1 cellular context compared by ENCODE assay signal in the genomic region with DNA sequence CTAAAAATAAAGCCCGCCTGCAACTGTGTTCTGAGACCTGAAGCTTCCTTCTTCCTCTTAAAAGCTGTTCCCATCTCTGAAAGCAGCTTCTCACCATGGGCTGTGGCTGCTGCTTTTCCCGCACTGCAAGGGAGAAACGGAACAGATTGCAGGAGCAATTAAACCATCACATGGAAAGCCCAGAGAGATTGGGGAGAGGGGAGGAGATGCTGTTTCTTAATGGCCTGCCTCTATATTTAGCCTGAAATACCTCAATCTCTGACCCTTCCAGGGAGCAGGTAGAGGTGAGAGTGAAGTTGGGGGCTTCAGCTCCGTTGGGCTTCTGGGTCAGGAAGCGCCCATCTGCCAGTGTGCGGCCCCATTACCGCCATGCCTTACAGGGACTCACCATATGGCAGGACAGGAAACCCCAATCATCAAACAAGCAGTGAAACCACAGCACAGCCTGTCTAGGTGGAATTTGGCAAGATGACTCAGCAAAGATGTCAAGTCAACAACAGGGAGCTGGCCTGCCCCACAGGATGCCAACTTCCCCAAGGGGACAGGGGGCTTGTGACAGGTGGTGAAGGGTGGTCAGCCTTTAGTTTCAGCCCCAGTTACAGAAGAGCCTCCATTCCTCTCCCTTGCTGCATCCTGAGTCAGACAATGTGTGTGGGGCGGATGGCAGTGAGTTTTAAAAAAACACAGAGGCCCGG.
TF ChIP-seq lines count a peak whose summit lies in the region.

No MANE protein-coding gene starts in this region.

TF ChIP-seq in K562, 482 proteins besides CTCF, POLR2A, EP300 and RAD21 (continued from another document and continues in another):
- TF ChIP-seq, protein P1, sequence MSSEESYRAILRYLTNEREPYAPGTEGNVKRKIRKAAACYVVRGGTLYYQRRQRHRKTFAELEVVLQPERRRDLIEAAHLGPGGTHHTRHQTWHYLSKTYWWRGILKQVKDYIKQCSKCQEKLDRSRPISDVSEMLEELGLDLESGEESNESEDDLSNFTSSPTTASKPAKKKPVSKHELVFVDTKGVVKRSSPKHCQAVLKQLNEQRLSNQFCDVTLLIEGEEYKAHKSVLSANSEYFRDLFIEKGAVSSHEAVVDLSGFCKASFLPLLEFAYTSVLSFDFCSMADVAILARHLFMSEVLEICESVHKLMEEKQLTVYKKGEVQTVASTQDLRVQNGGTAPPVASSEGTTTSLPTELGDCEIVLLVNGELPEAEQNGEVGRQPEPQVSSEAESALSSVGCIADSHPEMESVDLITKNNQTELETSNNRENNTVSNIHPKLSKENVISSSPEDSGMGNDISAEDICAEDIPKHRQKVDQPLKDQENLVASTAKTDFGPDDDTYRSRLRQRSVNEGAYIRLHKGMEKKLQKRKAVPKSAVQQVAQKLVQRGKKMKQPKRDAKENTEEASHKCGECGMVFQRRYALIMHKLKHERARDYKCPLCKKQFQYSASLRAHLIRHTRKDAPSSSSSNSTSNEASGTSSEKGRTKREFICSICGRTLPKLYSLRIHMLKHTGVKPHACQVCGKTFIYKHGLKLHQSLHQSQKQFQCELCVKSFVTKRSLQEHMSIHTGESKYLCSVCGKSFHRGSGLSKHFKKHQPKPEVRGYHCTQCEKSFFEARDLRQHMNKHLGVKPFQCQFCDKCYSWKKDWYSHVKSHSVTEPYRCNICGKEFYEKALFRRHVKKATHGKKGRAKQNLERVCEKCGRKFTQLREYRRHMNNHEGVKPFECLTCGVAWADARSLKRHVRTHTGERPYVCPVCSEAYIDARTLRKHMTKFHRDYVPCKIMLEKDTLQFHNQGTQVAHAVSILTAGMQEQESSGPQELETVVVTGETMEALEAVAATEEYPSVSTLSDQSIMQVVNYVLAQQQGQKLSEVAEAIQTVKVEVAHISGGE (CRISPR knock-in tag; IDR thresholded peaks at IDR 0.05): no peak
- no peak for TF ChIP-seq ZNF766 (CRISPR knock-in tag; conservative IDR thresholded peaks at IDR 0.05)
- no peak for TF ChIP-seq ZNF778 (CRISPR knock-in tag; IDR thresholded peaks at IDR 0.05)
- TF ChIP-seq SMARCA4 (IDR thresholded peaks at IDR 0.05): 0 out of 2 replicates have a peak, but pooled peaks have one; percentile 19
- no peak for TF ChIP-seq ZNF764 (CRISPR knock-in tag; IDR thresholded peaks at IDR 0.05; ENCODE audit: low read depth)
- no peak for TF ChIP-seq PATZ1 (CRISPR knock-in tag; IDR thresholded peaks at IDR 0.05; ENCODE audit: borderline replicate concordance)
- TF ChIP-seq, protein P2, sequence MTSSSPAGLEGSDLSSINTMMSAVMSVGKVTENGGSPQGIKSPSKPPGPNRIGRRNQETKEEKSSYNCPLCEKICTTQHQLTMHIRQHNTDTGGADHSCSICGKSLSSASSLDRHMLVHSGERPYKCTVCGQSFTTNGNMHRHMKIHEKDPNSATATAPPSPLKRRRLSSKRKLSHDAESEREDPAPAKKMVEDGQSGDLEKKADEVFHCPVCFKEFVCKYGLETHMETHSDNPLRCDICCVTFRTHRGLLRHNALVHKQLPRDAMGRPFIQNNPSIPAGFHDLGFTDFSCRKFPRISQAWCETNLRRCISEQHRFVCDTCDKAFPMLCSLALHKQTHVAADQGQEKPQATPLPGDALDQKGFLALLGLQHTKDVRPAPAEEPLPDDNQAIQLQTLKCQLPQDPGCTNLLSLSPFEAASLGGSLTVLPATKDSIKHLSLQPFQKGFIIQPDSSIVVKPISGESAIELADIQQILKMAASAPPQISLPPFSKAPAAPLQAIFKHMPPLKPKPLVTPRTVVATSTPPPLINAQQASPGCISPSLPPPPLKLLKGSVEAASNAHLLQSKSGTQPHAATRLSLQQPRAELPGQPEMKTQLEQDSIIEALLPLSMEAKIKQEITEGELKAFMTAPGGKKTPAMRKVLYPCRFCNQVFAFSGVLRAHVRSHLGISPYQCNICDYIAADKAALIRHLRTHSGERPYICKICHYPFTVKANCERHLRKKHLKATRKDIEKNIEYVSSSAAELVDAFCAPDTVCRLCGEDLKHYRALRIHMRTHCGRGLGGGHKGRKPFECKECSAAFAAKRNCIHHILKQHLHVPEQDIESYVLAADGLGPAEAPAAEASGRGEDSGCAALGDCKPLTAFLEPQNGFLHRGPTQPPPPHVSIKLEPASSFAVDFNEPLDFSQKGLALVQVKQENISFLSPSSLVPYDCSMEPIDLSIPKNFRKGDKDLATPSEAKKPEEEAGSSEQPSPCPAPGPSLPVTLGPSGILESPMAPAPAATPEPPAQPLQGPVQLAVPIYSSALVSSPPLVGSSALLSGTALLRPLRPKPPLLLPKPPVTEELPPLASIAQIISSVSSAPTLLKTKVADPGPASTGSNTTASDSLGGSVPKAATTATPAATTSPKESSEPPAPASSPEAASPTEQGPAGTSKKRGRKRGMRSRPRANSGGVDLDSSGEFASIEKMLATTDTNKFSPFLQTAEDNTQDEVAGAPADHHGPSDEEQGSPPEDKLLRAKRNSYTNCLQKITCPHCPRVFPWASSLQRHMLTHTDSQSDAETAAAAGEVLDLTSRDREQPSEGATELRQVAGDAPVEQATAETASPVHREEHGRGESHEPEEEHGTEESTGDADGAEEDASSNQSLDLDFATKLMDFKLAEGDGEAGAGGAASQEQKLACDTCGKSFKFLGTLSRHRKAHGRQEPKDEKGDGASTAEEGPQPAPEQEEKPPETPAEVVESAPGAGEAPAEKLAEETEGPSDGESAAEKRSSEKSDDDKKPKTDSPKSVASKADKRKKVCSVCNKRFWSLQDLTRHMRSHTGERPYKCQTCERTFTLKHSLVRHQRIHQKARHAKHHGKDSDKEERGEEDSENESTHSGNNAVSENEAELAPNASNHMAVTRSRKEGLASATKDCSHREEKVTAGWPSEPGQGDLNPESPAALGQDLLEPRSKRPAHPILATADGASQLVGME (CRISPR knock-in tag; IDR thresholded peaks at IDR 0.05): no peak
- no peak for TF ChIP-seq FOXP1 (CRISPR knock-in tag; IDR thresholded peaks at IDR 0.05)
- no peak for TF ChIP-seq HMGN3 (IDR thresholded peaks at IDR 0.05; ENCODE audit: borderline replicate concordance, extremely low read depth, insufficient read length, low read depth, low read length)
- TF ChIP-seq KAT8 (IDR thresholded peaks at IDR 0.05; ENCODE audit: low read depth): no peak
- TF ChIP-seq SUPT5H (IDR thresholded peaks at IDR 0.05): no peak
- no peak for TF ChIP-seq RFX5 (IDR thresholded peaks at IDR 0.05; ENCODE audit: low read depth, low read length)
- no peak for TF ChIP-seq PHB2 (IDR thresholded peaks at IDR 0.05; ENCODE audit: low read depth)
- TF ChIP-seq HNRNPK (IDR thresholded peaks at IDR 0.05; ENCODE audit: low read depth, low read length, poor library complexity, severe bottlenecking): no peak
- TF ChIP-seq RBM39 (optimal IDR thresholded peaks at IDR 0.05; ENCODE audit: low read depth, low read length): no peak
- TF ChIP-seq SAFB2 (IDR thresholded peaks at IDR 0.05; ENCODE audit: borderline replicate concordance, low read depth, low read length, severe bottlenecking): no peak
- TF ChIP-seq NFE2 (IDR thresholded peaks at IDR 0.05; ENCODE audit: low read depth): peak; percentile 89
- no peak for TF ChIP-seq TOE1 (IDR thresholded peaks at IDR 0.05; ENCODE audit: borderline replicate concordance)
- no peak for TF ChIP-seq TOE1 (CRISPR knock-in tag; IDR thresholded peaks at IDR 0.05; ENCODE audit: borderline replicate concordance, low read depth)
- no peak for TF ChIP-seq ZNF282 (CRISPR knock-in tag; IDR thresholded peaks at IDR 0.05)
- no peak for TF ChIP-seq ZBTB9 (CRISPR knock-in tag; IDR thresholded peaks at IDR 0.05)
- TF ChIP-seq ZNF609 (CRISPR knock-in tag; IDR thresholded peaks at IDR 0.05; ENCODE audit: borderline replicate concordance): no peak
- no peak for TF ChIP-seq XRCC5 (IDR thresholded peaks at IDR 0.05; ENCODE audit: low read depth, low read length)
